Comparison of ENCODE assay signal across 1 cellular context in the genomic region with DNA sequence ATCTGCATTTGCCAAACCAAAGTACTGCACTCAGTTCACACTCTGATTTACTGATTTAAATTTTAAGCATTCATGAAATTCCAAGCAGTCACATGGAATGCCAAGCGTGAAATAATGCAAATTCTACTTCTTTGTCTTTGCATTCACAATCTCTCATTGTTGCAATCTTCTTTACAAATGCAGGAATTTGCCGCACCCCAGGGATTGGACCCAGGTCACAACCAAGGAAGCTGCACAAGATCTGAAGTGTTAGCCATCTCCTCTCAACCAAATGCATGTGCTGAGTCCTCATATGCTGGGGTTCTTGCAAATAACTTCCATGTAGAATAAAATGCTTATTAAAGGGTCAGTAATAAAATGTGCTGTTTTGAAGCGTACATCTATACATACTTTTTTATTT.
TF ChIP-seq lines count a peak whose summit lies in the region.

No MANE protein-coding gene starts in this region.

TF ChIP-seq in WTC11, 78 proteins besides CTCF, POLR2A, EP300 and RAD21 (continued from another document):
- TF ChIP-seq, protein P1, sequence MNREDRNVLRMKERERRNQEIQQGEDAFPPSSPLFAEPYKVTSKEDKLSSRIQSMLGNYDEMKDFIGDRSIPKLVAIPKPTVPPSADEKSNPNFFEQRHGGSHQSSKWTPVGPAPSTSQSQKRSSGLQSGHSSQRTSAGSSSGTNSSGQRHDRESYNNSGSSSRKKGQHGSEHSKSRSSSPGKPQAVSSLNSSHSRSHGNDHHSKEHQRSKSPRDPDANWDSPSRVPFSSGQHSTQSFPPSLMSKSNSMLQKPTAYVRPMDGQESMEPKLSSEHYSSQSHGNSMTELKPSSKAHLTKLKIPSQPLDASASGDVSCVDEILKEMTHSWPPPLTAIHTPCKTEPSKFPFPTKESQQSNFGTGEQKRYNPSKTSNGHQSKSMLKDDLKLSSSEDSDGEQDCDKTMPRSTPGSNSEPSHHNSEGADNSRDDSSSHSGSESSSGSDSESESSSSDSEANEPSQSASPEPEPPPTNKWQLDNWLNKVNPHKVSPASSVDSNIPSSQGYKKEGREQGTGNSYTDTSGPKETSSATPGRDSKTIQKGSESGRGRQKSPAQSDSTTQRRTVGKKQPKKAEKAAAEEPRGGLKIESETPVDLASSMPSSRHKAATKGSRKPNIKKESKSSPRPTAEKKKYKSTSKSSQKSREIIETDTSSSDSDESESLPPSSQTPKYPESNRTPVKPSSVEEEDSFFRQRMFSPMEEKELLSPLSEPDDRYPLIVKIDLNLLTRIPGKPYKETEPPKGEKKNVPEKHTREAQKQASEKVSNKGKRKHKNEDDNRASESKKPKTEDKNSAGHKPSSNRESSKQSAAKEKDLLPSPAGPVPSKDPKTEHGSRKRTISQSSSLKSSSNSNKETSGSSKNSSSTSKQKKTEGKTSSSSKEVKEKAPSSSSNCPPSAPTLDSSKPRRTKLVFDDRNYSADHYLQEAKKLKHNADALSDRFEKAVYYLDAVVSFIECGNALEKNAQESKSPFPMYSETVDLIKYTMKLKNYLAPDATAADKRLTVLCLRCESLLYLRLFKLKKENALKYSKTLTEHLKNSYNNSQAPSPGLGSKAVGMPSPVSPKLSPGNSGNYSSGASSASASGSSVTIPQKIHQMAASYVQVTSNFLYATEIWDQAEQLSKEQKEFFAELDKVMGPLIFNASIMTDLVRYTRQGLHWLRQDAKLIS (CRISPR knock-in tag; IDR thresholded peaks at IDR 0.05; ENCODE audit: borderline replicate concordance): 0 out of 2 replicates have a peak, but pooled peaks have one; percentile 42
- peak; percentile 48; the same call in 1 of the 2 replicates for TF ChIP-seq CREM (CRISPR knock-in tag; IDR thresholded peaks at IDR 0.05)
